In the genomic region with DNA sequence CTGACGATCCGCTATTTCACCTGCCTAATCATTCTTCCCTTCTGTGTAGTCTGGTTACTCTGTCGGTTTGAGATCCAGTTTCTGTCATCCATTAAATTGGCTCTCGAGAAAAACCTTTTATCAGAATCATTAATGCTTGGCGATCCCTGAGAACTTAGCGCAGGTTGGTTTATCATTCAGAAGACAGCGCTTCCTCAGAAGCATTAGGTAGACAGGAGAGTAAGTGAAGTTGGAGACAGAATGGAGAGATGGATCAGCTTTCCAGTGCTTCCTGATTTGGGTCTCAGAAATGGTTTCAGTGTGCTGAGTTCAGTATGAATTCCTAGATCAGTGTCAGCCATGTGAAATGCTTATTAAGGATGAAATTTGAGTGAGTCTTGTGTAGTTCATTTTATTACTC, we compare ENCODE assay signal across 9 cellular contexts. TPM values are rescaled to one million over a fixed set of nuclear protein-coding genes. Genes with fewer than 3 reads are reported as not detected.
DNase-seq lines count a peak whose midpoint lies in the region; ATAC-seq, FAIRE-seq and TF ChIP-seq lines count a peak whose summit lies in the region.
"Had no signal": no experiment of that assay in that cellular context is flagged by ENCODE, and none has a peak within 500 bp of the region (broad histone marks: within the 10 kb centered on the region; RNA-seq: fewer than 3 reads in every experiment).

No MANE protein-coding gene starts in this region.

- no peaks in the 10 kb centered on the region for H3K9me3 Mint-ChIP-seq in activated T-helper 1 cell treated with anti-CD3 and anti-CD28 coated beads, Interleukin-12 subunit alpha, Interleukin-12 subunit beta, Interleukin-2, Interleukin-4 antibody, amounts not matched to agents 30 ng/mL and 10 ng/mL and 1 ng/mL, durations not matched to agents 14 hours and 24 hours and 36 hours

- H3K9me3 ChIP-seq in HUES64 (ENCODE audit: insufficient read depth, low read depth, low read length) (no peaks in the 10 kb centered on the region), kidney (ENCODE audit: control insufficient read depth in 1 of 2, low read length in 2 of 2) (no peaks in the 10 kb centered on the region), thoracic aorta (no peaks in the 10 kb centered on the region)

- in situ Hi-C loops in Caki2 (cut with HindIII; ENCODE audit: low pct_unique_long_range_greater_than_20kb, low sequenced_read_pairs), result no loop called here

- H3K27me3 ChIP-seq in HUES64 (ENCODE audit: insufficient read depth, low read length), result no peaks in the 10 kb centered on the region
- H3K27me3 ChIP-seq in thoracic aorta (replicated peaks; ENCODE audit: insufficient read depth), result no peaks in the 10 kb centered on the region

- peak; percentile 18 for DNase-seq in Caki2 (ENCODE audit: low read depth)
- DNase-seq in activated T-helper 1 cell treated with anti-CD3 and anti-CD28 coated beads, Interleukin-12 subunit alpha, Interleukin-12 subunit beta, Interleukin-2, Interleukin-4 antibody, amounts not matched to agents 30 ng/mL and 10 ng/mL and 1 ng/mL, durations not matched to agents 14 hours and 24 hours and 36 hours (ENCODE audit: low spot score), result no peak
- DNase-seq in kidney, result no peak
- no peak for DNase-seq in thoracic aorta (ENCODE audit: low spot score)
- no peak for DNase-seq in activated CD4-positive, CD25-positive, alpha-beta regulatory T cell (lab: John Stamatoyannopoulos, UW)
- DNase-seq in NCI-H345 treated with DMSO at 0.1 percent for 48 hours (lab: John Stamatoyannopoulos, UW; ENCODE audit: unreplicated experiment), result no peak

- 2% methylated on average over 7 of the region's 7 CpGs for WGBS in HUES64

- H3K9ac ChIP-seq in HUES64 (ENCODE audit: low read depth, low read length) (peak overlapping the region; percentile 97), kidney (ENCODE audit: low read length in 2 of 2) (peak overlapping the region; percentile 83 to 91)

- H3K27ac ChIP-seq in HUES64 (ENCODE audit: low read depth, low read length) (no peak overlapping the region), kidney (ENCODE audit: low read depth in 2 of 2, low read length in 2 of 2) (no peak overlapping the region), thoracic aorta (peak overlapping the region in 1 of 2 donors; percentile 100)

- ATAC-seq in thoracic aorta (ENCODE audit: insufficient number of reproducible peaks, low FRiP score, low read depth), result no peak
- ATAC-seq in HG02970 (IDR thresholded peaks at IDR 0.05; ENCODE audit: low FRiP score, unreplicated experiment), result no peak

- intact Hi-C loops in activated T-helper 1 cell treated with anti-CD3 and anti-CD28 coated beads, Interleukin-12 subunit alpha, Interleukin-12 subunit beta, Interleukin-2, Interleukin-4 antibody, amounts not matched to agents 30 ng/mL and 10 ng/mL and 1 ng/mL, durations not matched to agents 14 hours and 24 hours and 36 hours (cut with micrococcal nuclease), result loop anchor here (5.0 kb wide), 4 partner anchors 656 to 1356 kb away; a partner anchor contains a TSS
- intact Hi-C loops in kidney (cut with DNase I), result no loop called here

- peaks cover 29% of the 10 kb centered on the region for H3K36me3 Mint-ChIP-seq in activated T-helper 1 cell treated with anti-CD3 and anti-CD28 coated beads, Interleukin-12 subunit alpha, Interleukin-12 subunit beta, Interleukin-2, Interleukin-4 antibody, amounts not matched to agents 30 ng/mL and 10 ng/mL and 1 ng/mL, durations not matched to agents 14 hours and 24 hours and 36 hours (ENCODE audit: low read depth)

- H3K36me3 ChIP-seq in HUES64 (ENCODE audit: insufficient read depth, low read length) (peaks cover 29% of the 10 kb centered on the region), kidney (ENCODE audit: control insufficient read depth in 1 of 2, insufficient read depth in 2 of 2, low read length in 2 of 2) (peaks cover 5 to 6% of the 10 kb centered on the region in 2 donors), thoracic aorta (peaks cover 3% of the 10 kb centered on the region)

- no peaks in the 10 kb centered on the region for H3K27me3 Mint-ChIP-seq in activated T-helper 1 cell treated with anti-CD3 and anti-CD28 coated beads, Interleukin-12 subunit alpha, Interleukin-12 subunit beta, Interleukin-2, Interleukin-4 antibody, amounts not matched to agents 30 ng/mL and 10 ng/mL and 1 ng/mL, durations not matched to agents 14 hours and 24 hours and 36 hours (ENCODE audit: insufficient read depth)

- peak overlapping the region; percentile 84 for H3K27ac Mint-ChIP-seq in activated T-helper 1 cell treated with anti-CD3 and anti-CD28 coated beads, Interleukin-12 subunit alpha, Interleukin-12 subunit beta, Interleukin-2, Interleukin-4 antibody, amounts not matched to agents 30 ng/mL and 10 ng/mL and 1 ng/mL, durations not matched to agents 14 hours and 24 hours and 36 hours

- H3K4me3 ChIP-seq in HUES64 (ENCODE audit: low read length), result peak overlapping the region; percentile 72
- peak overlapping the region; percentile 84 to 87 for H3K4me3 ChIP-seq in kidney (ENCODE audit: low read length in 2 of 2)
- H3K4me3 ChIP-seq in thoracic aorta, result peak overlapping the region; percentile 97

- FAIRE-seq in kidney (lab: Jason Lieb, UNC), result no peak
- FAIRE-seq: TTC549 had no signal

- peaks cover 46% of the 10 kb centered on the region for H3K4me1 Mint-ChIP-seq in activated T-helper 1 cell treated with anti-CD3 and anti-CD28 coated beads, Interleukin-12 subunit alpha, Interleukin-12 subunit beta, Interleukin-2, Interleukin-4 antibody, amounts not matched to agents 30 ng/mL and 10 ng/mL and 1 ng/mL, durations not matched to agents 14 hours and 24 hours and 36 hours (ENCODE audit: low read depth)

- peaks cover 8% of the 10 kb centered on the region for H3K4me1 ChIP-seq in HUES64 (ENCODE audit: insufficient read depth, low read length)
- H3K4me1 ChIP-seq in kidney (ENCODE audit: control insufficient read depth in 1 of 2, insufficient read depth in 1 of 2, low read depth in 1 of 2, low read length in 2 of 2), result peaks cover 8 to 16% of the 10 kb centered on the region in 2 donors
- peaks cover 13 to 36% of the 10 kb centered on the region in 2 donors for H3K4me1 ChIP-seq in thoracic aorta (ENCODE audit: control insufficient read depth in 1 of 2, low read depth in 2 of 2)

- TF ChIP-seq CTCF in kidney (IDR thresholded peaks at IDR 0.05; ENCODE audit: borderline replicate concordance, extremely low read depth, insufficient read depth) (no peak), thoracic aorta (IDR thresholded peaks at IDR 0.05) (no peak)

- H3K4me3 Mint-ChIP-seq in activated T-helper 1 cell treated with anti-CD3 and anti-CD28 coated beads, Interleukin-12 subunit alpha, Interleukin-12 subunit beta, Interleukin-2, Interleukin-4 antibody, amounts not matched to agents 30 ng/mL and 10 ng/mL and 1 ng/mL, durations not matched to agents 14 hours and 24 hours and 36 hours, result peak overlapping the region; percentile 94

RNA-seq across cellular contexts. Expression of a gene that starts 1.3 kb away (rescaled TPM):
- 28.0 and 30.2 TPM in 2 replicates for total RNA-seq in Caki2 (2014; rRNA removed; shearing (Covaris generic); ENCODE audit: low replicate concordance)
- 56.2 TPM for polyA plus RNA-seq in HUES64 (2013, experiment 1 of 2)
- 56.1 TPM for polyA plus RNA-seq in HUES64 (2013, experiment 2 of 2)
- 77.8 and 78.7 TPM in 2 replicates for total RNA-seq in activated T-helper 1 cell treated with anti-CD3 and anti-CD28 coated beads, Interleukin-12 subunit alpha, Interleukin-12 subunit beta, Interleukin-2, Interleukin-4 antibody, amounts not matched to agents 30 ng/mL and 10 ng/mL and 1 ng/mL, durations not matched to agents 14 hours and 24 hours and 36 hours
- total RNA-seq in kidney, result 27.1 TPM
- 10.0 TPM for polyA plus RNA-seq in kidney (ENCODE audit: insufficient read depth, low read depth, low replicate concordance)
- total RNA-seq in thoracic aorta, result 10 to 100 TPM; 19.8 to 27.9 TPM
